9 cellular contexts compared by ENCODE assay signal in genomic region chr14:53032161-53032803, GRCh38.
DNase-seq lines count a peak whose midpoint lies in the region; ATAC-seq and TF ChIP-seq lines count a peak whose summit lies in the region.
"Had no signal": no experiment of that assay in that cellular context is flagged by ENCODE, and none has a peak within 500 bp of the region (broad histone marks: within the 10 kb centered on the region; RNA-seq: fewer than 3 reads in every experiment).

No MANE protein-coding gene starts in this region.

- H3K4me3 ChIP-seq in MG63 (no peak overlapping the region), epithelial cell of proximal tubule (ENCODE audit: low read depth, low read length) (no peak overlapping the region)
- H3K4me3 ChIP-seq: skin epidermis had no signal

- TF ChIP-seq CTCF in epithelial cell of proximal tubule (conservative IDR thresholded peaks at IDR 0.05; ENCODE audit: low read depth, low read length) (no peak), mesothelial cell of epicardium (IDR thresholded peaks at IDR 0.05; ENCODE audit: unreplicated experiment) (no peak), WTC11 (IDR thresholded peaks at IDR 0.05) (no peak)

- DNase-seq in A172 (ENCODE audit: low spot score), result peak; percentile 50
- peak; percentile 28 for DNase-seq in MG63
- DNase-seq in epithelial cell of proximal tubule (ENCODE audit: low read depth), result peak; percentile 58
- no peak for DNase-seq in mesothelial cell of epicardium (ENCODE audit: low spot score in 2 of 2, unreplicated experiment in 2 of 2)
- DNase-seq in NCI-H2029 (lab: John Stamatoyannopoulos, UW), result no peak
- DNase-seq in WTC11 (ENCODE audit: low spot score), result no peak

- peaks cover 22% of the 10 kb centered on the region for H3K4me1 Mint-ChIP-seq in mesothelial cell of epicardium
- H3K4me1 Mint-ChIP-seq in WTC11, result no peaks in the 10 kb centered on the region

- POLR2A ChIA-PET in WTC11 (lab: Charles Lee), result no interaction called here

- H3K27ac Mint-ChIP-seq in mesothelial cell of epicardium (peak overlapping the region; percentile 0), WTC11 (no peak overlapping the region; the same call in 1 of the 2 replicates)

- H3K9me3 ChIP-seq in MG63, result no peaks in the 10 kb centered on the region

- H3K27me3 Mint-ChIP-seq in mesothelial cell of epicardium (ENCODE audit: low read depth) (no peaks in the 10 kb centered on the region), WTC11 (ENCODE audit: low read depth) (no peaks in the 10 kb centered on the region)

- H3K9me3 Mint-ChIP-seq in mesothelial cell of epicardium (peaks cover 9% of the 10 kb centered on the region), WTC11 (peaks cover 5% of the 10 kb centered on the region)

- H3K27me3 ChIP-seq in MG63, result no peaks in the 10 kb centered on the region

- CTCF ChIA-PET in WTC11 (lab: Charles Lee), result no interaction called here

- no peak for ATAC-seq in HG02852 (IDR thresholded peaks at IDR 0.05; ENCODE audit: unreplicated experiment)
- ATAC-seq in WTC11, result no peak
- ATAC-seq in GM19395 (IDR thresholded peaks at IDR 0.05; ENCODE audit: unreplicated experiment), result no peak

- no peaks in the 10 kb centered on the region for H3K36me3 ChIP-seq in MG63

- H3K36me3 Mint-ChIP-seq in mesothelial cell of epicardium, result peaks cover 11% of the 10 kb centered on the region
- H3K36me3 Mint-ChIP-seq in WTC11, result peaks cover 6% of the 10 kb centered on the region

- H3K4me3 Mint-ChIP-seq in mesothelial cell of epicardium, result no peak overlapping the region
- H3K4me3 Mint-ChIP-seq in WTC11, result no peak overlapping the region

TF ChIP-seq in WTC11, 78 proteins besides CTCF, POLR2A, EP300 and RAD21 (continues in another document):
- TF ChIP-seq, protein P1, sequence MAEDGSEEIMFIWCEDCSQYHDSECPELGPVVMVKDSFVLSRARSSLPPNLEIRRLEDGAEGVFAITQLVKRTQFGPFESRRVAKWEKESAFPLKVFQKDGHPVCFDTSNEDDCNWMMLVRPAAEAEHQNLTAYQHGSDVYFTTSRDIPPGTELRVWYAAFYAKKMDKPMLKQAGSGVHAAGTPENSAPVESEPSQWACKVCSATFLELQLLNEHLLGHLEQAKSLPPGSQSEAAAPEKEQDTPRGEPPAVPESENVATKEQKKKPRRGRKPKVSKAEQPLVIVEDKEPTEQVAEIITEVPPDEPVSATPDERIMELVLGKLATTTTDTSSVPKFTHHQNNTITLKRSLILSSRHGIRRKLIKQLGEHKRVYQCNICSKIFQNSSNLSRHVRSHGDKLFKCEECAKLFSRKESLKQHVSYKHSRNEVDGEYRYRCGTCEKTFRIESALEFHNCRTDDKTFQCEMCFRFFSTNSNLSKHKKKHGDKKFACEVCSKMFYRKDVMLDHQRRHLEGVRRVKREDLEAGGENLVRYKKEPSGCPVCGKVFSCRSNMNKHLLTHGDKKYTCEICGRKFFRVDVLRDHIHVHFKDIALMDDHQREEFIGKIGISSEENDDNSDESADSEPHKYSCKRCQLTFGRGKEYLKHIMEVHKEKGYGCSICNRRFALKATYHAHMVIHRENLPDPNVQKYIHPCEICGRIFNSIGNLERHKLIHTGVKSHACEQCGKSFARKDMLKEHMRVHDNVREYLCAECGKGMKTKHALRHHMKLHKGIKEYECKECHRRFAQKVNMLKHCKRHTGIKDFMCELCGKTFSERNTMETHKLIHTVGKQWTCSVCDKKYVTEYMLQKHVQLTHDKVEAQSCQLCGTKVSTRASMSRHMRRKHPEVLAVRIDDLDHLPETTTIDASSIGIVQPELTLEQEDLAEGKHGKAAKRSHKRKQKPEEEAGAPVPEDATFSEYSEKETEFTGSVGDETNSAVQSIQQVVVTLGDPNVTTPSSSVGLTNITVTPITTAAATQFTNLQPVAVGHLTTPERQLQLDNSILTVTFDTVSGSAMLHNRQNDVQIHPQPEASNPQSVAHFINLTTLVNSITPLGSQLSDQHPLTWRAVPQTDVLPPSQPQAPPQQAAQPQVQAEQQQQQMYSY (CRISPR knock-in tag; IDR thresholded peaks at IDR 0.05), result no peak
- TF ChIP-seq MAX (CRISPR knock-in tag; IDR thresholded peaks at IDR 0.05) (no peak), NFYB (CRISPR knock-in tag; conservative IDR thresholded peaks at IDR 0.05; ENCODE audit: low read depth) (no peak), GTF2I (CRISPR knock-in tag; conservative IDR thresholded peaks at IDR 0.05) (no peak), STAT6 (CRISPR knock-in tag; conservative IDR thresholded peaks at IDR 0.05; ENCODE audit: low read depth) (no peak), USF1 (CRISPR knock-in tag; IDR thresholded peaks at IDR 0.05) (no peak), ZNF121 (CRISPR knock-in tag; IDR thresholded peaks at IDR 0.05) (no peak)
- TF ChIP-seq, protein P2, sequence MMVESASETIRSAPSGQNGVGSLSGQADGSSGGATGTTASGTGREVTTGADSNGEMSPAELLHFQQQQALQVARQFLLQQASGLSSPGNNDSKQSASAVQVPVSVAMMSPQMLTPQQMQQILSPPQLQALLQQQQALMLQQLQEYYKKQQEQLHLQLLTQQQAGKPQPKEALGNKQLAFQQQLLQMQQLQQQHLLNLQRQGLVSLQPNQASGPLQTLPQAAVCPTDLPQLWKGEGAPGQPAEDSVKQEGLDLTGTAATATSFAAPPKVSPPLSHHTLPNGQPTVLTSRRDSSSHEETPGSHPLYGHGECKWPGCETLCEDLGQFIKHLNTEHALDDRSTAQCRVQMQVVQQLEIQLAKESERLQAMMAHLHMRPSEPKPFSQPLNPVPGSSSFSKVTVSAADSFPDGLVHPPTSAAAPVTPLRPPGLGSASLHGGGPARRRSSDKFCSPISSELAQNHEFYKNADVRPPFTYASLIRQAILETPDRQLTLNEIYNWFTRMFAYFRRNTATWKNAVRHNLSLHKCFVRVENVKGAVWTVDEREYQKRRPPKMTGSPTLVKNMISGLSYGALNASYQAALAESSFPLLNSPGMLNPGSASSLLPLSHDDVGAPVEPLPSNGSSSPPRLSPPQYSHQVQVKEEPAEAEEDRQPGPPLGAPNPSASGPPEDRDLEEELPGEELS (CRISPR knock-in tag; IDR thresholded peaks at IDR 0.05), result no peak
- TF ChIP-seq, protein P3, sequence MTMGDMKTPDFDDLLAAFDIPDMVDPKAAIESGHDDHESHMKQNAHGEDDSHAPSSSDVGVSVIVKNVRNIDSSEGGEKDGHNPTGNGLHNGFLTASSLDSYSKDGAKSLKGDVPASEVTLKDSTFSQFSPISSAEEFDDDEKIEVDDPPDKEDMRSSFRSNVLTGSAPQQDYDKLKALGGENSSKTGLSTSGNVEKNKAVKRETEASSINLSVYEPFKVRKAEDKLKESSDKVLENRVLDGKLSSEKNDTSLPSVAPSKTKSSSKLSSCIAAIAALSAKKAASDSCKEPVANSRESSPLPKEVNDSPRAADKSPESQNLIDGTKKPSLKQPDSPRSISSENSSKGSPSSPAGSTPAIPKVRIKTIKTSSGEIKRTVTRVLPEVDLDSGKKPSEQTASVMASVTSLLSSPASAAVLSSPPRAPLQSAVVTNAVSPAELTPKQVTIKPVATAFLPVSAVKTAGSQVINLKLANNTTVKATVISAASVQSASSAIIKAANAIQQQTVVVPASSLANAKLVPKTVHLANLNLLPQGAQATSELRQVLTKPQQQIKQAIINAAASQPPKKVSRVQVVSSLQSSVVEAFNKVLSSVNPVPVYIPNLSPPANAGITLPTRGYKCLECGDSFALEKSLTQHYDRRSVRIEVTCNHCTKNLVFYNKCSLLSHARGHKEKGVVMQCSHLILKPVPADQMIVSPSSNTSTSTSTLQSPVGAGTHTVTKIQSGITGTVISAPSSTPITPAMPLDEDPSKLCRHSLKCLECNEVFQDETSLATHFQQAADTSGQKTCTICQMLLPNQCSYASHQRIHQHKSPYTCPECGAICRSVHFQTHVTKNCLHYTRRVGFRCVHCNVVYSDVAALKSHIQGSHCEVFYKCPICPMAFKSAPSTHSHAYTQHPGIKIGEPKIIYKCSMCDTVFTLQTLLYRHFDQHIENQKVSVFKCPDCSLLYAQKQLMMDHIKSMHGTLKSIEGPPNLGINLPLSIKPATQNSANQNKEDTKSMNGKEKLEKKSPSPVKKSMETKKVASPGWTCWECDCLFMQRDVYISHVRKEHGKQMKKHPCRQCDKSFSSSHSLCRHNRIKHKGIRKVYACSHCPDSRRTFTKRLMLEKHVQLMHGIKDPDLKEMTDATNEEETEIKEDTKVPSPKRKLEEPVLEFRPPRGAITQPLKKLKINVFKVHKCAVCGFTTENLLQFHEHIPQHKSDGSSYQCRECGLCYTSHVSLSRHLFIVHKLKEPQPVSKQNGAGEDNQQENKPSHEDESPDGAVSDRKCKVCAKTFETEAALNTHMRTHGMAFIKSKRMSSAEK (CRISPR knock-in tag; IDR thresholded peaks at IDR 0.05; ENCODE audit: borderline replicate concordance), result no peak

Comparison
In these comparisons a context has a peak if more than half of its experiments do, and no peak if none do; other contexts are left out.
1. DNase-seq: peak in A172 (single experiment), MG63 (single experiment) and epithelial cell of proximal tubule (single experiment); none in mesothelial cell of epicardium (0 of 2), NCI-H2029 (single experiment) and WTC11 (single experiment).